ENCODE assay signal across 14 cellular contexts in the genomic region with DNA sequence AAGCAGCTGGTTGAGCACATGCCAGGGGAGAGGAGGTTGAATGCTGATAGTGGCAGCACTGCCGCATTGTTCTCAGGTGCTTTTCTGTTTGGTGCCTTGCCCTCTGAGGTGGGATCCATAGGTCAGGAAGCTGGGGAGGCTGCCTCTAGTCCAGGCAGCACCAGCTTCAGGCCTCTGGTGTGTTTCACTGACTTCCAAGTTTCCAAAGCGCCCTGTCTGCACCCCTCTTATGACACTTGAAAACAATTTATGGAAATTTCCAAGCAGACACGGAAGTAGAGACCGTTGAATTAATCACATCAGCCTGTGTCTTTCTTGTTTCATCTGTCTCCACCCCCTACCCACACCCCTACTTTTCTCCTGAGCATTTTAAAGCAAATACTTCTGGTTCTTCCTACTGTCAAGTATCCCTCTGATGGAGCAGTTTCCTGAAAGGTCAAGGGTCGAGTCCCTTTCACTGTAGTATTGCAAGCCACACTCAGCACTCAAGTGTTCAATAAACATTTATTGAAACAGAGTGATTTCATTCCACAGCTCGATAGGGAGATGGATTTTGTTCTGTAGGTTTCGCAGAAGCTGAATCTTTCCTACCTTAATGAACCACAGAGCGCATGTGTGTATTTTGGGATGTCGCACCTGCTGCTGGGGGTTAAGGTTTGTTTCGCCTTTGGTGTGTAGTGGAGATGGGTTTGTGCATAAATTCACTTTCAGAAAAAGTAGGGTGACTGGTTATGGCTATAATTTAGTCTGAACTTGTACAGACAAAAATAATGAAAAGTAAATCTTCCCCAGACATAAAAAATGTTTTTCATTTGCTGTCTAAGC. TPM values are rescaled to one million over a fixed set of nuclear protein-coding genes. Genes with fewer than 3 reads are reported as not detected.
DNase-seq lines count a peak whose midpoint lies in the region; ATAC-seq and TF ChIP-seq lines count a peak whose summit lies in the region.
"Had no signal": no experiment of that assay in that cellular context is flagged by ENCODE, and none has a peak within 500 bp of the region (broad histone marks: within the 10 kb centered on the region; RNA-seq: fewer than 3 reads in every experiment).

No MANE protein-coding gene starts in this region.

- H3K4me1 Mint-ChIP-seq in stimulated activated effector memory CD8-positive, alpha-beta T cell treated with anti-CD3 and anti-CD28 coated beads, Interleukin-12 subunit alpha, Interleukin-12 subunit beta, amount 100 ng/mL, for 72 hours: peaks cover 37% of the 10 kb centered on the region

- no peaks in the 10 kb centered on the region for H3K36me3 ChIP-seq in colonic mucosa
- H3K36me3 ChIP-seq: adrenal gland had no signal

- peak overlapping the region; percentile 3 for H3K27ac ChIP-seq in colonic mucosa
- H3K27ac ChIP-seq: adrenal gland had no signal

- ATAC-seq in HG02885 (IDR thresholded peaks at IDR 0.05; ENCODE audit: poor library complexity, unreplicated experiment) (peak; percentile 57), HG03097 (IDR thresholded peaks at IDR 0.05; ENCODE audit: low FRiP score, unreplicated experiment) (no peak)
- no peak for ATAC-seq in stimulated activated effector memory CD8-positive, alpha-beta T cell treated with anti-CD3 and anti-CD28 coated beads, Interleukin-12 subunit alpha, Interleukin-12 subunit beta, amount 100 ng/mL, for 72 hours
- ATAC-seq: activated CD4-positive, CD25-positive, alpha-beta regulatory T cell treated with anti-CD3 and anti-CD28 coated beads, Interleukin-2, amount 50 U/mL, for 24 hours had no signal

- intact Hi-C loops in colonic mucosa (cut with DNase I): no loop called here

- H3K4me1 ChIP-seq in colonic mucosa: peaks cover 7% of the 10 kb centered on the region

- H3K4me3 Mint-ChIP-seq in stimulated activated effector memory CD8-positive, alpha-beta T cell treated with anti-CD3 and anti-CD28 coated beads, Interleukin-12 subunit alpha, Interleukin-12 subunit beta, amount 100 ng/mL, for 72 hours: no peak overlapping the region

- H3K27me3 ChIP-seq in colonic mucosa: no peaks in the 10 kb centered on the region
- H3K27me3 ChIP-seq: adrenal gland had no signal

- H3K4me3 ChIP-seq in GM12865 (ENCODE audit: low read depth, low read length) (no peak overlapping the region), colonic mucosa (no peak overlapping the region)
- H3K4me3 ChIP-seq: adrenal gland had no signal

- H3K27ac Mint-ChIP-seq in stimulated activated effector memory CD8-positive, alpha-beta T cell treated with anti-CD3 and anti-CD28 coated beads, Interleukin-12 subunit alpha, Interleukin-12 subunit beta, amount 100 ng/mL, for 72 hours: peak overlapping the region; percentile 7

- H3K9me3 Mint-ChIP-seq in stimulated activated effector memory CD8-positive, alpha-beta T cell treated with anti-CD3 and anti-CD28 coated beads, Interleukin-12 subunit alpha, Interleukin-12 subunit beta, amount 100 ng/mL, for 72 hours: no peaks in the 10 kb centered on the region

- no peak overlapping the region for H3K9ac ChIP-seq in colonic mucosa (ENCODE audit: low read depth in 2 of 2, low read length in 2 of 2)

- no peaks in the 10 kb centered on the region for H3K9me3 ChIP-seq in colonic mucosa
- H3K9me3 ChIP-seq: adrenal gland had no signal

- peaks cover 44% of the 10 kb centered on the region for H3K36me3 Mint-ChIP-seq in stimulated activated effector memory CD8-positive, alpha-beta T cell treated with anti-CD3 and anti-CD28 coated beads, Interleukin-12 subunit alpha, Interleukin-12 subunit beta, amount 100 ng/mL, for 72 hours

- TF ChIP-seq CTCF in GM12865 (IDR thresholded peaks at IDR 0.05; ENCODE audit: insufficient read depth, low read depth, low read length, missing control alignments) (no peak), colonic mucosa (IDR thresholded peaks at IDR 0.05) (no peak)

- DNase-seq in GM12865 (ENCODE audit: low read depth) (peak; percentile 63), colonic mucosa (no peak), NCI-H748 (lab: John Stamatoyannopoulos, UW; ENCODE audit: unreplicated experiment) (no peak), inferior parietal cortex (ENCODE audit: extremely low spot score) (no peak)
- no peak for DNase-seq in stimulated activated effector memory CD8-positive, alpha-beta T cell treated with anti-CD3 and anti-CD28 coated beads, Interleukin-12 subunit alpha, Interleukin-12 subunit beta, amount 100 ng/mL, for 72 hours (ENCODE audit: low spot score in 2 of 2)
- DNase-seq: activated CD8-positive, alpha-beta memory T cell treated with anti-CD3 and anti-CD28 coated beads, Interleukin-2, amount 50 U/mL, for 48 hours; adrenal gland; NCI-H1436 treated with DMSO at 0.1 percent for 48 hours; NCI-H524 treated with DMSO at 0.1 percent for 48 hours; posterior cingulate gyrus; T-helper 1 cell had no signal

RNA-seq across cellular contexts. Expression of a gene that starts 21.4 kb away (rescaled TPM):
- total RNA-seq in colonic mucosa: 10 to 100 TPM; 64.4 to 94.6 TPM
